In genomic region chr11:7186190-7186589, GRCh38 we compare ENCODE assay signal across 19 cellular contexts.
A peak's percentile ranks its signal among the peaks of the same experiment; 100 is the strongest.
DNase-seq lines count a peak whose midpoint lies in the region; ATAC-seq, FAIRE-seq and TF ChIP-seq lines count a peak whose summit lies in the region.
"Had no signal": no experiment of that assay in that cellular context is flagged by ENCODE, and none has a peak within 500 bp of the region (broad histone marks: within the 10 kb centered on the region; RNA-seq: fewer than 3 reads in every experiment).

No MANE protein-coding gene starts in this region.

- CTCF ChIA-PET in IMR-90 (lab: Yijun Ruan, JAX) = no interaction called here
- CTCF ChIA-PET in endothelial cell of umbilical vein (lab: Charles Lee) = interaction anchor here (1.8 kb wide), 1 partner anchor 93 kb away, joined by 8 read pairs; no protein-coding TSS in a partner anchor

- no peaks in the 10 kb centered on the region for H3K79me2 ChIP-seq in endothelial cell of umbilical vein (ENCODE audit: control insufficient read depth, insufficient read depth, low read length)

- H3K36me3 ChIP-seq in IMR-90 (ENCODE audit: control insufficient read depth, insufficient read depth, low read length) (no peaks in the 10 kb centered on the region), endothelial cell of umbilical vein (ENCODE audit: control insufficient read depth in 2 of 2, extremely low read depth in 1 of 2, insufficient read depth in 2 of 2, low read length in 2 of 2) (no peaks in the 10 kb centered on the region), colonic mucosa (no peaks in the 10 kb centered on the region), esophagus muscularis mucosa (no peaks in the 10 kb centered on the region)

- H2BK15ac ChIP-seq in IMR-90 (ENCODE audit: low read depth, low read length) = no peak overlapping the region

- H2BK5ac ChIP-seq in IMR-90 (ENCODE audit: low read depth, low read length, poor library complexity, severe bottlenecking) = no peak overlapping the region

- BruUV-seq in IMR-90 (replicated peaks; lab: Mats Ljungman, UMichigan) = no TSS peak
- BruUV-seq in endothelial cell of umbilical vein (replicated peaks; lab: Mats Ljungman, UMichigan) = no TSS peak

- H2BK20ac ChIP-seq in IMR-90 (ENCODE audit: low read depth, low read length) = no peak overlapping the region

- no CpG with 5 or more reads among the region's 2 CpGs for WGBS in IMR-90 (ENCODE audit: extremely low coverage in 2 of 2, insufficient read length in 1 of 2), 2 experiments
- 77% methylated on average over 2 of the region's 2 CpGs for WGBS in esophagus muscularis mucosa

- H3K56ac ChIP-seq in IMR-90 (ENCODE audit: extremely low read depth, insufficient read depth, low read length) = no peak overlapping the region; the same call in 1 of the 2 replicates

- no peak overlapping the region for H4K91ac ChIP-seq in IMR-90 (ENCODE audit: insufficient read depth, low read depth, low read length)

- H3K4me2 ChIP-seq in IMR-90 (ENCODE audit: low read depth, low read length) (no peak overlapping the region), endothelial cell of umbilical vein (ENCODE audit: insufficient read depth, low read length) (no peak overlapping the region)

- DNase-seq in EL = peak; percentile 92
- DNase-seq in IMR-90 = peak; percentile 4
- no peak for DNase-seq in endothelial cell of umbilical vein (ENCODE audit: low read depth, low spot score)
- peak; percentile 37 for DNase-seq in skeletal muscle cell (ENCODE audit: low read depth)
- no peak for DNase-seq in NCI-H1436 treated with DMSO at 0.1 percent for 48 hours (lab: John Stamatoyannopoulos, UW)
- DNase-seq in colonic mucosa = no peak
- no peak for DNase-seq in esophagus muscularis mucosa (ENCODE audit: extremely low spot score)
- DNase-seq: AML-193; Caco-2; CD4-positive, CD25-positive, alpha-beta regulatory T cell; DMS153; Kasumi-1; NCI-H1417; NCI-H1930; NCI-H2171; NCI-H446 treated with DMSO at 0.1 percent for 48 hours; NK-92 treated with Interleukin-12 subunit alpha and Interleukin-12 subunit beta, amount 100 ng/mL, for 24 hours; SHP77 treated with DMSO at 0.1 percent for 48 hours had no signal

- no peaks in the 10 kb centered on the region for H3K27me3 ChIP-seq in IMR-90 (ENCODE audit: control insufficient read depth, insufficient read depth, low read length)
- no peaks in the 10 kb centered on the region for H3K27me3 ChIP-seq in endothelial cell of umbilical vein (ENCODE audit: control insufficient read depth in 2 of 2, insufficient read depth in 2 of 2, low read length in 2 of 2)
- no peaks in the 10 kb centered on the region for H3K27me3 ChIP-seq in colonic mucosa
- H3K27me3 ChIP-seq in esophagus muscularis mucosa = no peaks in the 10 kb centered on the region

- no peak for ATAC-seq in IMR-90 (ENCODE audit: low read depth)

- H4K5ac ChIP-seq in IMR-90 (ENCODE audit: low read depth, low read length) = no peak overlapping the region

- intact Hi-C loops in IMR-90 (cut with micrococcal nuclease) (no loop called here), endothelial cell of umbilical vein (cut with micrococcal nuclease) (no loop called here), colonic mucosa (cut with DNase I) (no loop called here), esophagus muscularis mucosa (cut with DNase I) (no loop called here)

- no peak overlapping the region for H3K14ac ChIP-seq in IMR-90 (replicated peaks; ENCODE audit: low read depth, low read length)

- no peaks in the 10 kb centered on the region for H3K4me1 ChIP-seq in IMR-90 (ENCODE audit: control insufficient read depth, insufficient read depth, low read length)
- H3K4me1 ChIP-seq in endothelial cell of umbilical vein (ENCODE audit: control insufficient read depth, extremely low read depth, insufficient read depth, low read length) = no peaks in the 10 kb centered on the region
- no peaks in the 10 kb centered on the region for H3K4me1 ChIP-seq in colonic mucosa
- H3K4me1 ChIP-seq in esophagus muscularis mucosa = no peaks in the 10 kb centered on the region
- H3K4me1 ChIP-seq: Caco-2 had no signal

- no peaks in the 10 kb centered on the region for H3K79me1 ChIP-seq in IMR-90 (ENCODE audit: low read depth in 1 of 2, low read length in 2 of 2)

- dilution Hi-C loops in IMR-90 (cut with HindIII; ENCODE audit: low sequenced_read_pairs, unreplicated experiment) (no loop called here), endothelial cell of umbilical vein (cut with MboI; ENCODE audit: extremely low pct_ligation_motif_present, low sequenced_read_pairs) (no loop called here)

- no peak for TF ChIP-seq EP300 in esophagus muscularis mucosa (IDR thresholded peaks at IDR 0.05)

- H3K27ac ChIP-seq in IMR-90 (ENCODE audit: insufficient read depth, low read length) = no peak overlapping the region
- no peak overlapping the region for H3K27ac ChIP-seq in endothelial cell of umbilical vein (ENCODE audit: insufficient read depth, low read depth, low read length)
- H3K27ac ChIP-seq in colonic mucosa = no peak overlapping the region
- no peak overlapping the region for H3K27ac ChIP-seq in esophagus muscularis mucosa (replicated peaks in 1 of 4)

- TF ChIP-seq POLR2A in IMR-90 (IDR thresholded peaks at IDR 0.05; ENCODE audit: low read depth, low read length) (no peak), endothelial cell of umbilical vein (IDR thresholded peaks at IDR 0.05; ENCODE audit: low read depth, low read length) (no peak), esophagus muscularis mucosa (IDR thresholded peaks at IDR 0.05; ENCODE audit: low read depth) (no peak)

- H4K20me1 ChIP-seq in IMR-90 (ENCODE audit: insufficient read depth, low read length) (no peaks in the 10 kb centered on the region), endothelial cell of umbilical vein (replicated peaks; ENCODE audit: control insufficient read depth, extremely low read depth, insufficient read depth, low read length) (no peaks in the 10 kb centered on the region)

- no peak overlapping the region for H2AFZ ChIP-seq in IMR-90 (replicated peaks; ENCODE audit: low read length, poor library complexity)
- no peak overlapping the region for H2AFZ ChIP-seq in endothelial cell of umbilical vein (ENCODE audit: low read depth, low read length)

- no peak overlapping the region for H2AK5ac ChIP-seq in IMR-90 (ENCODE audit: low read depth, low read length)

- TF ChIP-seq CTCF in IMR-90 (conservative IDR thresholded peaks at IDR 0.05; ENCODE audit: low read depth, low read length) = no peak
- TF ChIP-seq CTCF in endothelial cell of umbilical vein (IDR thresholded peaks at IDR 0.05; ENCODE audit: extremely low read depth in 1 of 2, insufficient read depth in 1 of 2, low read depth in 1 of 2, low read length in 2 of 2) = no peak
- TF ChIP-seq CTCF in colonic mucosa (IDR thresholded peaks at IDR 0.05) = no peak
- TF ChIP-seq CTCF in esophagus muscularis mucosa (IDR thresholded peaks at IDR 0.05) = no peak

- POLR2A ChIA-PET in IMR-90 (lab: Charles Lee; ENCODE audit: unreplicated experiment) = interaction anchor here (0.6 kb wide), 1 partner anchor 11 kb away, joined by 3 read pairs; no protein-coding TSS in a partner anchor
- POLR2A ChIA-PET in endothelial cell of umbilical vein (lab: Charles Lee) = no interaction called here

- no peak overlapping the region for H2BK120ac ChIP-seq in IMR-90 (ENCODE audit: low read depth, low read length)

- in situ Hi-C loops in IMR-90 (cut with MboI; ENCODE audit: low sequenced_read_pairs) = no loop called here

- no peak overlapping the region for H2AK9ac ChIP-seq in IMR-90 (replicated peaks; ENCODE audit: low read depth, low read length, poor library complexity)

- FAIRE-seq in endothelial cell of umbilical vein (lab: Jason Lieb, UNC) = no peak
- FAIRE-seq: H54 had no signal

- H3K9me1 ChIP-seq in IMR-90 (ENCODE audit: insufficient read depth, low read length) (no peaks in the 10 kb centered on the region), endothelial cell of umbilical vein (replicated peaks; ENCODE audit: control insufficient read depth, extremely low read depth, insufficient read depth, low read length) (no peaks in the 10 kb centered on the region)

- H3K18ac ChIP-seq in IMR-90 (ENCODE audit: low read depth, low read length) = no peak overlapping the region

- TF ChIP-seq RAD21 in IMR-90 (IDR thresholded peaks at IDR 0.05; ENCODE audit: low read length) = no peak

- no peak overlapping the region for H3K9ac ChIP-seq in IMR-90 (ENCODE audit: low read depth, low read length)
- H3K9ac ChIP-seq in endothelial cell of umbilical vein (replicated peaks; ENCODE audit: extremely low read depth, insufficient read depth, low read length) = no peak overlapping the region
- no peak overlapping the region for H3K9ac ChIP-seq in colonic mucosa (ENCODE audit: low read depth in 2 of 2, low read length in 2 of 2)

- H3K9me3 ChIP-seq in IMR-90 (ENCODE audit: control insufficient read depth, insufficient read depth, low read length) (no peaks in the 10 kb centered on the region), endothelial cell of umbilical vein (replicated peaks; ENCODE audit: control insufficient read depth, insufficient read depth, low read length) (no peaks in the 10 kb centered on the region), colonic mucosa (no peaks in the 10 kb centered on the region), esophagus muscularis mucosa (peaks cover 0 to 15% (median 2%) of the 10 kb centered on the region in 4 donors)
- H3K9me3 ChIP-seq: Caco-2 had no signal

- no peak overlapping the region for H3K4ac ChIP-seq in IMR-90 (ENCODE audit: low read depth, low read length)

- no peak overlapping the region for H3K23ac ChIP-seq in IMR-90 (ENCODE audit: low read depth, low read length)

- H4K8ac ChIP-seq in IMR-90 (ENCODE audit: low read depth in 2 of 2, low read length in 2 of 2) = no peak overlapping the region

- H3K4me3 ChIP-seq in IMR-90 (ENCODE audit: insufficient read depth, low read depth, low read length) (no peak overlapping the region), endothelial cell of umbilical vein (replicated peaks in 1 of 3; ENCODE audit: insufficient read depth in 1 of 3, low read depth in 1 of 3, low read length in 3 of 3) (no peak overlapping the region), skeletal muscle cell (ENCODE audit: low read depth, low read length) (no peak overlapping the region), colonic mucosa (no peak overlapping the region), esophagus muscularis mucosa (no peak overlapping the region)

TF ChIP-seq in IMR-90, 13 proteins besides CTCF, POLR2A, EP300 and RAD21 (continues in another document):
- TF ChIP-seq MAFK (IDR thresholded peaks at IDR 0.05; ENCODE audit: low read depth, low read length) (no peak), MAZ (IDR thresholded peaks at IDR 0.05; ENCODE audit: borderline replicate concordance, low read depth, low read length) (no peak), BHLHE40 (IDR thresholded peaks at IDR 0.05; ENCODE audit: low read depth, low read length) (no peak)

TF ChIP-seq in endothelial cell of umbilical vein, 7 proteins besides CTCF, POLR2A, EP300 and RAD21:
- TF ChIP-seq GATA2 (IDR thresholded peaks at IDR 0.05; ENCODE audit: insufficient read depth, insufficient read length, low read depth, low read length) (peak; percentile 35), EZH2 (IDR thresholded peaks at IDR 0.05; ENCODE audit: borderline replicate concordance, low read depth, low read length, severe bottlenecking) (no peak), POLR2AphosphoS5 (IDR thresholded peaks at IDR 0.05; ENCODE audit: insufficient read depth, low read depth, low read length) (no peak), JUN (IDR thresholded peaks at IDR 0.05; ENCODE audit: borderline replicate concordance, insufficient read depth, insufficient read length, low read depth) (no peak), FOS (IDR thresholded peaks at IDR 0.05; ENCODE audit: borderline replicate concordance, insufficient read depth, low read length) (no peak)

Comparison
In these comparisons a context has a peak if more than half of its experiments do, and no peak if none do; other contexts are left out.
1. DNase-seq: peak in EL (single experiment), IMR-90 (single experiment) and skeletal muscle cell (single experiment); none in endothelial cell of umbilical vein (single experiment), NCI-H1436 treated with DMSO at 0.1 percent for 48 hours (single experiment), colonic mucosa (single experiment) and esophagus muscularis mucosa (single experiment).